14 cellular contexts compared by ENCODE assay signal in genomic region chr20:55057779-55058415, GRCh38.
A peak's percentile ranks its signal among the peaks of the same experiment; 100 is the strongest.
DNase-seq lines count a peak whose midpoint lies in the region; ATAC-seq, FAIRE-seq and TF ChIP-seq lines count a peak whose summit lies in the region.
"Had no signal": no experiment of that assay in that cellular context is flagged by ENCODE, and none has a peak within 500 bp of the region (broad histone marks: within the 10 kb centered on the region; RNA-seq: fewer than 3 reads in every experiment).

No MANE protein-coding gene starts in this region.

- no peak for TF ChIP-seq EP300 in GM12878 (IDR thresholded peaks at IDR 0.05; ENCODE audit: borderline replicate concordance in 1 of 2, control insufficient read depth in 1 of 2, low read depth in 2 of 2, low read length in 2 of 2)

- CTCF ChIA-PET in GM12878 (lab: Yijun Ruan, JAX), result interaction anchor here (0.6 to 2.6 kb wide), 16 partner anchors 9 to 375 kb away, joined by 3 to 12 read pairs (median 3); no protein-coding TSS in a partner anchor

- WGBS in GM12878 (ENCODE audit: insufficient coverage, insufficient replicate concordance, low lambda C conversion rate, missing lambda C conversion rate), result 3% methylated on average over 2 of the region's 2 CpGs

- no peak overlapping the region for H3K4me2 ChIP-seq in GM12878 (ENCODE audit: control insufficient read depth, insufficient read depth)
- H3K4me2 ChIP-seq: BLaER1 treated with 17β-estradiol and CSF1 and Interleukin-3, amounts not matched to agents 10 nM and 100 nM had no signal

- POLR2A ChIA-PET in GM12878 (lab: Charles Lee), result no interaction called here

- intact Hi-C loops in GM12878 (cut with micrococcal nuclease; ENCODE audit: unreplicated experiment), result loop anchor here (2.0 to 10.0 kb wide), 2 partner anchors 75 to 207 kb away; no protein-coding TSS in a partner anchor

- peak; percentile 82 for ATAC-seq in GM12878
- ATAC-seq in HG03378 (IDR thresholded peaks at IDR 0.05; ENCODE audit: unreplicated experiment), result no peak
- ATAC-seq: activated T-cell treated with anti-CD3 and anti-CD28 coated beads, Interleukin-2, amount 50 U/mL, for 72 hours had no signal

- SMC1A ChIA-PET in GM12878 (lab: Charles Lee; ENCODE audit: uncharacterized antibody, unreplicated experiment), result interaction anchor here (0.9 to 3.7 kb wide), 16 partner anchors 10 to 264 kb away, joined by 3 to 15 read pairs (median 4); no protein-coding TSS in a partner anchor

- H3K4me3 ChIP-seq in GM12878, result no peak overlapping the region
- H3K4me3 ChIP-seq: BLaER1 treated with 17β-estradiol and CSF1 and Interleukin-3, amounts not matched to agents 10 nM and 100 nM had no signal

- no peaks in the 10 kb centered on the region for H3K79me2 ChIP-seq in GM12878 (ENCODE audit: control insufficient read depth, insufficient read depth, low read length)

- H3K9ac ChIP-seq in GM12878 (ENCODE audit: control insufficient read depth, insufficient read depth, low read length), result no peak overlapping the region
- H3K9ac ChIP-seq: BLaER1 treated with 17β-estradiol and CSF1 and Interleukin-3, amounts not matched to agents 10 nM and 100 nM had no signal

- H3K27ac ChIP-seq in GM12878 (ENCODE audit: control insufficient read depth, insufficient read depth), result no peak overlapping the region
- H3K27ac ChIP-seq: BLaER1 treated with 17β-estradiol and CSF1 and Interleukin-3, amounts not matched to agents 10 nM and 100 nM had no signal

- RAD21 ChIA-PET in GM12878 (lab: Charles Lee; ENCODE audit: unreplicated experiment), result interaction anchor here (0.6 to 1.4 kb wide), 10 partner anchors 10 to 1764 kb away, joined by 3 to 4 read pairs (median 3); no protein-coding TSS in a partner anchor

- no peak for FAIRE-seq in GM12878 (lab: Jason Lieb, UNC)
- FAIRE-seq: G401.6 had no signal

- in situ Hi-C loops in GM12878 (cut with MboI), result no loop called here

- DNase-seq in NAMALWA (ENCODE audit: low spot score) (peak; percentile 19), GM12878 (ENCODE audit: low read depth, low spot score) (no peak), lung microvascular endothelial cell (ENCODE audit: low read depth in 2 of 2) (peak; percentile 27 to 39), anterior cingulate cortex (lab: John Stamatoyannopoulos, UW) (no peak), NCI-H1105 (lab: John Stamatoyannopoulos, UW) (no peak), NCI-H510A treated with DMSO at 0.1 percent for 48 hours (lab: John Stamatoyannopoulos, UW) (no peak)
- DNase-seq: activated CD4-positive, alpha-beta T cell treated with anti-CD3 and anti-CD28 coated beads for 4 hours; activated T-cell treated with anti-CD3 and anti-CD28 coated beads, Interleukin-2, amount 50 U/mL, for 72 hours; effector memory CD4-positive, alpha-beta T cell; NCI-H524 had no signal

- no peak for TF ChIP-seq POLR2A in GM12878 (IDR thresholded peaks at IDR 0.05; ENCODE audit: low read depth, low read length)

- H3K36me3 ChIP-seq in GM12878 (ENCODE audit: control insufficient read depth in 2 of 2, insufficient read depth in 2 of 2, low read length in 1 of 2), result no peaks in the 10 kb centered on the region
- H3K36me3 ChIP-seq: BLaER1 treated with 17β-estradiol and CSF1 and Interleukin-3, amounts not matched to agents 10 nM and 100 nM had no signal

- no peaks in the 10 kb centered on the region for H3K4me1 ChIP-seq in GM12878 (ENCODE audit: control insufficient read depth, insufficient read depth, low read length)

- H3K27me3 ChIP-seq in GM12878 (replicated peaks in 1 of 2; ENCODE audit: control insufficient read depth in 2 of 2, insufficient read depth in 2 of 2, low read length in 1 of 2), result no peaks in the 10 kb centered on the region
- H3K27me3 ChIP-seq: BLaER1 treated with 17β-estradiol and CSF1 and Interleukin-3, amounts not matched to agents 10 nM and 100 nM had no signal

- no peak overlapping the region for H2AFZ ChIP-seq in GM12878 (ENCODE audit: control insufficient read depth, low read depth, low read length)

- no peaks in the 10 kb centered on the region for H3K9me3 ChIP-seq in GM12878 (replicated peaks; ENCODE audit: control insufficient read depth, insufficient read depth, low read length)
- H3K9me3 ChIP-seq: BLaER1 treated with 17β-estradiol and CSF1 and Interleukin-3, amounts not matched to agents 10 nM and 100 nM had no signal

- no peaks in the 10 kb centered on the region for H4K20me1 ChIP-seq in GM12878 (ENCODE audit: control insufficient read depth, insufficient read depth)
- H4K20me1 ChIP-seq: BLaER1 treated with 17β-estradiol and CSF1 and Interleukin-3, amounts not matched to agents 10 nM and 100 nM had no signal

- TF ChIP-seq CTCF in GM12872 (IDR thresholded peaks at IDR 0.05; ENCODE audit: insufficient read depth, low read depth, low read length) (peak; percentile 64), GM12878 (IDR thresholded peaks at IDR 0.05 in 2 of 3, conservative IDR thresholded peaks at IDR 0.05 in 1 of 3; ENCODE audit: control insufficient read depth in 2 of 3, extremely low read depth in 1 of 3, insufficient read depth in 1 of 3, low read depth in 3 of 3, low read length in 3 of 3) (peak in 2 of 3 experiments; percentile 27 to 40; a peak in 3 of 6 replicates)

- TF ChIP-seq RAD21 in GM12878 (IDR thresholded peaks at IDR 0.05; ENCODE audit: insufficient read depth, low read depth, low read length), result no peak

- no TSS peak for BruUV-seq in GM12878 (replicated peaks; lab: Mats Ljungman, UMichigan)

TF ChIP-seq in GM12878, 131 proteins besides CTCF, POLR2A, EP300 and RAD21:
- TF ChIP-seq POU2F2 (IDR thresholded peaks at IDR 0.05; ENCODE audit: borderline replicate concordance, low read depth, low read length) (no peak), SMC3 (IDR thresholded peaks at IDR 0.05; ENCODE audit: borderline replicate concordance, low read length) (peak; percentile 22; the same call in 1 of the 2 replicates), CHD1 (IDR thresholded peaks at IDR 0.05; ENCODE audit: low read depth, low read length) (no peak), RFX5 (IDR thresholded peaks at IDR 0.05; ENCODE audit: low read depth, low read length) (no peak)

Comparison
In these comparisons a context has a peak if more than half of its experiments do, and no peak if none do; other contexts are left out.
1. DNase-seq: peak in NAMALWA (single experiment) and lung microvascular endothelial cell (2 of 2); none in GM12878 (single experiment), anterior cingulate cortex (0 of 58), NCI-H1105 (single experiment) and NCI-H510A treated with DMSO at 0.1 percent for 48 hours (single experiment).